In the genomic region with DNA sequence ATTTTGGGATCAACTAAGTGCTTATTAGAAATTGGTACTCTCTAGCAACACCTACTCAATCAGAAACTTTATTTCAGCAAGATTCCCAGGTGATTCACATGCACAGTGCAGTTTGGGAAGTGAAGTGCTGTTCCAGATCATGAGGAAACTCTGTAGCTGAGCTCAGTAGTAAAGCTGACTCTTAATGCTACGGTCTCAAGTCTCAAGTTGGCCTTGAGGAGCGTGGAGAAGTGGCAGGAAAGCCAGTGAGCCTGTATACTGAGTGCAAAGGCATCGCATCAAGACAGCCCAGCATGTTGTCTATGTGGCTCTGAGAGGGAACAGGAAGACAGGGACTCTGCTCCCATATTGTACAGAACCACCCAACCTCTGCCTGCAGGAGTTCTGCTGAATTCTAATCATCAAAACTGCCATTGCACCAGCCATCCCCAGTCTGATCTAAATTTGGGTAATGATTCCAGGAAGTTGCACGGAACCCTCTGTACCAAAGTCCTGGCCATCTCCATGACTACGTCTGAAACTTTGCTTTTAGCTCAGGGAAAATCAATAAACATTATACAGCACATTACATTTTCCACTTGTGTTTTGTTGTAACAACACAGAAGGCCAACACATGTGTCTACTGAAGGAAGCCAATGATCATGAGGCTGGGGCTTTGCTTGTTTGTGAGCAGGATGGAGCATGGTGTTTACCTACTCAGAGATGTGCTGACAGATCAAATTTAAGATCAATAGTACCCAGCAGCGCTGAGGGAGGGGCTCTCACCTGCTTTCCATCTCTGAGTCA, we compare ENCODE assay signal across 2 cellular contexts.
TF ChIP-seq lines count a peak whose summit lies in the region.

No MANE protein-coding gene starts in this region.

TF ChIP-seq in WTC11, 78 proteins besides CTCF, POLR2A, EP300 and RAD21 (continued from another document):
- TF ChIP-seq, protein P1, sequence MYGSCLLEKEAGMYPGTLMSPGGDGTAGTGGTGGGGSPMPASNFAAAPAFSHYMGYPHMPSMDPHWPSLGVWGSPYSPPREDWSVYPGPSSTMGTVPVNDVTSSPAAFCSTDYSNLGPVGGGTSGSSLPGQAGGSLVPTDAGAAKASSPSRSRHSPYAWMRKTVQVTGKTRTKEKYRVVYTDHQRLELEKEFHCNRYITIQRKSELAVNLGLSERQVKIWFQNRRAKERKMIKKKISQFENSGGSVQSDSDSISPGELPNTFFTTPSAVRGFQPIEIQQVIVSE (CRISPR knock-in tag; IDR thresholded peaks at IDR 0.05; ENCODE audit: borderline replicate concordance), result no peak
- TF ChIP-seq ZNF396 (CRISPR knock-in tag; IDR thresholded peaks at IDR 0.05; ENCODE audit: borderline replicate concordance), result no peak

TF ChIP-seq in SK-N-SH treated with all-trans-retinoic acid at 6 μM for 48 hours, 23 proteins besides CTCF, POLR2A, EP300 and RAD21 (continued from another document):
- TF ChIP-seq, protein P2, sequence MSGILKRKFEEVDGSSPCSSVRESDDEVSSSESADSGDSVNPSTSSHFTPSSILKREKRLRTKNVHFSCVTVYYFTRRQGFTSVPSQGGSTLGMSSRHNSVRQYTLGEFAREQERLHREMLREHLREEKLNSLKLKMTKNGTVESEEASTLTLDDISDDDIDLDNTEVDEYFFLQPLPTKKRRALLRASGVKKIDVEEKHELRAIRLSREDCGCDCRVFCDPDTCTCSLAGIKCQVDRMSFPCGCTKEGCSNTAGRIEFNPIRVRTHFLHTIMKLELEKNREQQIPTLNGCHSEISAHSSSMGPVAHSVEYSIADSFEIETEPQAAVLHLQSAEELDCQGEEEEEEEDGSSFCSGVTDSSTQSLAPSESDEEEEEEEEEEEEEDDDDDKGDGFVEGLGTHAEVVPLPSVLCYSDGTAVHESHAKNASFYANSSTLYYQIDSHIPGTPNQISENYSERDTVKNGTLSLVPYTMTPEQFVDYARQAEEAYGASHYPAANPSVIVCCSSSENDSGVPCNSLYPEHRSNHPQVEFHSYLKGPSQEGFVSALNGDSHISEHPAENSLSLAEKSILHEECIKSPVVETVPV (CRISPR knock-in tag; IDR thresholded peaks at IDR 0.05), result no peak
- no peak for TF ChIP-seq ZC3H10 (CRISPR knock-in tag; IDR thresholded peaks at IDR 0.05)
- no peak for TF ChIP-seq ESRRG (CRISPR knock-in tag; IDR thresholded peaks at IDR 0.05)
- TF ChIP-seq, protein P3, sequence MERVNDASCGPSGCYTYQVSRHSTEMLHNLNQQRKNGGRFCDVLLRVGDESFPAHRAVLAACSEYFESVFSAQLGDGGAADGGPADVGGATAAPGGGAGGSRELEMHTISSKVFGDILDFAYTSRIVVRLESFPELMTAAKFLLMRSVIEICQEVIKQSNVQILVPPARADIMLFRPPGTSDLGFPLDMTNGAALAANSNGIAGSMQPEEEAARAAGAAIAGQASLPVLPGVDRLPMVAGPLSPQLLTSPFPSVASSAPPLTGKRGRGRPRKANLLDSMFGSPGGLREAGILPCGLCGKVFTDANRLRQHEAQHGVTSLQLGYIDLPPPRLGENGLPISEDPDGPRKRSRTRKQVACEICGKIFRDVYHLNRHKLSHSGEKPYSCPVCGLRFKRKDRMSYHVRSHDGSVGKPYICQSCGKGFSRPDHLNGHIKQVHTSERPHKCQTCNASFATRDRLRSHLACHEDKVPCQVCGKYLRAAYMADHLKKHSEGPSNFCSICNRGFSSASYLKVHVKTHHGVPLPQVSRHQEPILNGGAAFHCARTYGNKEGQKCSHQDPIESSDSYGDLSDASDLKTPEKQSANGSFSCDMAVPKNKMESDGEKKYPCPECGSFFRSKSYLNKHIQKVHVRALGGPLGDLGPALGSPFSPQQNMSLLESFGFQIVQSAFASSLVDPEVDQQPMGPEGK (CRISPR knock-in tag; IDR thresholded peaks at IDR 0.05; ENCODE audit: borderline replicate concordance), result no peak
